8 cellular contexts compared by ENCODE assay signal in genomic region chr4:4386296-4386735, GRCh38. TPM values are rescaled to one million over a fixed set of nuclear protein-coding genes. Genes with fewer than 3 reads are reported as not detected.
DNase-seq lines count a peak whose midpoint lies in the region; ATAC-seq and TF ChIP-seq lines count a peak whose summit lies in the region.

No MANE protein-coding gene starts in this region.

- H3K27ac Mint-ChIP-seq in activated naive CD4-positive, alpha-beta T cell treated with anti-CD3 and anti-CD28 coated beads, Interleukin-2, amount 50 U/mL, for 24 hours: no peak overlapping the region
- no peak overlapping the region for H3K27ac Mint-ChIP-seq in immature natural killer cell
- no peak overlapping the region for H3K27ac Mint-ChIP-seq in stimulated activated naive B cell treated with anti-CD40 and anti-IgM and Interleukin-4, amounts not matched to agents 10 μg/mL and 1 μg/mL and 100 μg/mL, for 72 hours

- H3K4me1 Mint-ChIP-seq in activated naive CD4-positive, alpha-beta T cell treated with anti-CD3 and anti-CD28 coated beads, Interleukin-2, amount 50 U/mL, for 24 hours: peaks cover 9% of the 10 kb centered on the region
- peaks cover 7 to 14% of the 10 kb centered on the region in 2 donors for H3K4me1 Mint-ChIP-seq in immature natural killer cell
- peaks cover 7 to 21% of the 10 kb centered on the region in 2 donors for H3K4me1 Mint-ChIP-seq in stimulated activated naive B cell treated with anti-CD40 and anti-IgM and Interleukin-4, amounts not matched to agents 10 μg/mL and 1 μg/mL and 100 μg/mL, for 72 hours

- CTCF ChIA-PET in BJ (lab: Yijun Ruan, JAX): no interaction called here

- H3K27me3 Mint-ChIP-seq in activated naive CD4-positive, alpha-beta T cell treated with anti-CD3 and anti-CD28 coated beads, Interleukin-2, amount 50 U/mL, for 24 hours: peaks cover 17% of the 10 kb centered on the region
- peaks cover 7 to 19% (median 9%) of the 10 kb centered on the region in 3 donors for H3K27me3 Mint-ChIP-seq in immature natural killer cell (ENCODE audit: low read depth in 3 of 3)
- peaks cover 61 to 85% of the 10 kb centered on the region in 2 donors for H3K27me3 Mint-ChIP-seq in stimulated activated naive B cell treated with anti-CD40 and anti-IgM and Interleukin-4, amounts not matched to agents 10 μg/mL and 1 μg/mL and 100 μg/mL, for 72 hours

- H3K9me3 Mint-ChIP-seq in activated naive CD4-positive, alpha-beta T cell treated with anti-CD3 and anti-CD28 coated beads, Interleukin-2, amount 50 U/mL, for 24 hours: no peaks in the 10 kb centered on the region
- H3K9me3 Mint-ChIP-seq in immature natural killer cell: no peaks in the 10 kb centered on the region
- no peaks in the 10 kb centered on the region for H3K9me3 Mint-ChIP-seq in stimulated activated naive B cell treated with anti-CD40 and anti-IgM and Interleukin-4, amounts not matched to agents 10 μg/mL and 1 μg/mL and 100 μg/mL, for 72 hours

- peak overlapping the region; percentile 25 for H3K4me3 ChIP-seq in BJ (ENCODE audit: low read depth, low read length)

- DNase-seq in BJ (ENCODE audit: low read depth) (no peak), NCI-H1417 (lab: John Stamatoyannopoulos, UW) (peak in 2 of 3 experiments; percentile 77 to 83), immature natural killer cell (no peak), NOMO-1 treated with dmso at 0.1 percent for 144 hours (lab: John Stamatoyannopoulos, UW; ENCODE audit: unreplicated experiment) (no peak)
- DNase-seq in stimulated activated naive B cell treated with anti-CD40 and anti-IgM and Interleukin-4, amounts not matched to agents 10 μg/mL and 1 μg/mL and 100 μg/mL, for 72 hours: no peak

- no peaks in the 10 kb centered on the region for H3K36me3 Mint-ChIP-seq in activated naive CD4-positive, alpha-beta T cell treated with anti-CD3 and anti-CD28 coated beads, Interleukin-2, amount 50 U/mL, for 24 hours
- H3K36me3 Mint-ChIP-seq in immature natural killer cell: no peaks in the 10 kb centered on the region
- H3K36me3 Mint-ChIP-seq in stimulated activated naive B cell treated with anti-CD40 and anti-IgM and Interleukin-4, amounts not matched to agents 10 μg/mL and 1 μg/mL and 100 μg/mL, for 72 hours: no peaks in the 10 kb centered on the region

- peaks cover 35% of the 10 kb centered on the region for H3K27me3 ChIP-seq in BJ (ENCODE audit: control insufficient read depth, insufficient read depth, low read length)

- ATAC-seq in stimulated activated naive B cell treated with anti-CD40 and anti-IgM and Interleukin-4, amounts not matched to agents 10 μg/mL and 1 μg/mL and 100 μg/mL, for 72 hours (replicated peaks): peak; percentile 33 to 38
- ATAC-seq in HG02798 (IDR thresholded peaks at IDR 0.05; ENCODE audit: poor library complexity, unreplicated experiment) (no peak), HG02759 (IDR thresholded peaks at IDR 0.05; ENCODE audit: unreplicated experiment) (no peak)

- H3K36me3 ChIP-seq in BJ (ENCODE audit: control insufficient read depth, insufficient read depth, low read length): no peaks in the 10 kb centered on the region

- TF ChIP-seq CTCF in BJ (IDR thresholded peaks at IDR 0.05; ENCODE audit: insufficient read depth, low read depth, low read length): no peak

- peak overlapping the region; percentile 81 for H3K4me3 Mint-ChIP-seq in activated naive CD4-positive, alpha-beta T cell treated with anti-CD3 and anti-CD28 coated beads, Interleukin-2, amount 50 U/mL, for 24 hours
- H3K4me3 Mint-ChIP-seq in immature natural killer cell: peak overlapping the region; percentile 35 to 88 (median 81)
- peak overlapping the region; percentile 66 to 79 for H3K4me3 Mint-ChIP-seq in stimulated activated naive B cell treated with anti-CD40 and anti-IgM and Interleukin-4, amounts not matched to agents 10 μg/mL and 1 μg/mL and 100 μg/mL, for 72 hours

- POLR2A ChIA-PET in BJ (lab: Charles Lee): no interaction called here

RNA-seq across cellular contexts. Expression of gene NSG1, which starts 0.6 kb away (rescaled TPM):
- 0.17 TPM in 1 of 2 replicates, not detected in the other for polyA plus RNA-seq in BJ (2011; rRNA removed)
- polyA minus RNA-seq in BJ (2011; rRNA and poly(A)+ RNA removed): not detected in 2 replicates
- polyA plus RNA-seq in immature natural killer cell: 1 to 10 TPM; 2.5 to 7.9 (median 4.5) TPM

Comparison
In these comparisons a context has a peak if more than half of its experiments do, and no peak if none do; other contexts are left out.
1. DNase-seq: peak in NCI-H1417 (2 of 3); none in BJ (single experiment), immature natural killer cell (0 of 3), stimulated activated naive B cell treated with anti-CD40 and anti-IgM and Interleukin-4, amounts not matched to agents 10 μg/mL and 1 μg/mL and 100 μg/mL, for 72 hours (single experiment) and NOMO-1 treated with dmso at 0.1 percent for 144 hours (single experiment).
2. ATAC-seq: peak in stimulated activated naive B cell treated with anti-CD40 and anti-IgM and Interleukin-4, amounts not matched to agents 10 μg/mL and 1 μg/mL and 100 μg/mL, for 72 hours (2 of 2); none in HG02798 (single experiment) and HG02759 (single experiment).
3. Peak in every context shown above with its lines, with median percentiles within 50 percentile points of each other: H3K4me3 Mint-ChIP-seq.